Comparison of ENCODE assay signal across 1 cellular context in the genomic region with DNA sequence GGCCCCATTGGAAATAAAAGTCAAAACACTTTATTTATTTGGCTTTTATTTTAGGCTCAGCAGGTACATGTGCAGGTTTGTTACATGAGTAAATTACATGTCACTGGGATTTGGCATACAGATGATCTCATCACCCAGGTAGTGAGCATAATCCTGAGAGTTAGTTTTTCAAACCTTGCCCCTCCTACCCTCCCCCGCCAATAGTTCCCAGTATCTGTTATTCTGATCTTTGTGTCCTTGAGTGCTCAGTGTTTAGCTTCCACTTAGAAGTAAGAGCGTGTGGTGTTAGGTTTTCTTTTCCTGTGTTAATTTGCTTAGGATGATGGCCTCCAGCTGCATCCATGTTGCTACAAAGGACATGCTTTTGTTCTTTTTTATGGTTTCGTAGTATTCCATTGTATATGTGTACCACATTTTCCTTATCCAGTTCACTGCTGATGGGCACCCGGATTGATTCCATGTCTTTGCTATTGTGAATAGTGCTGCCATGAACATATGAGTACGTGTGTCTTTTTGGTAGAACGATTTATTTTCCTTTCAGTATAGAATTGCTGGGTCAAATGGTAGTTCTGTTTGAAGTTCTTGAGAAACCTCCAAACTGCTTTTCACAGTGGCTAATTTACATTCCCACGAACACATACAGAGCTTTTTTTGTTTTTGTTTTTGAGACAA.
TF ChIP-seq lines count a peak whose summit lies in the region.

No MANE protein-coding gene starts in this region.

TF ChIP-seq in SK-N-SH, 30 proteins besides CTCF, POLR2A, EP300 and RAD21:
- TF ChIP-seq, protein P1, sequence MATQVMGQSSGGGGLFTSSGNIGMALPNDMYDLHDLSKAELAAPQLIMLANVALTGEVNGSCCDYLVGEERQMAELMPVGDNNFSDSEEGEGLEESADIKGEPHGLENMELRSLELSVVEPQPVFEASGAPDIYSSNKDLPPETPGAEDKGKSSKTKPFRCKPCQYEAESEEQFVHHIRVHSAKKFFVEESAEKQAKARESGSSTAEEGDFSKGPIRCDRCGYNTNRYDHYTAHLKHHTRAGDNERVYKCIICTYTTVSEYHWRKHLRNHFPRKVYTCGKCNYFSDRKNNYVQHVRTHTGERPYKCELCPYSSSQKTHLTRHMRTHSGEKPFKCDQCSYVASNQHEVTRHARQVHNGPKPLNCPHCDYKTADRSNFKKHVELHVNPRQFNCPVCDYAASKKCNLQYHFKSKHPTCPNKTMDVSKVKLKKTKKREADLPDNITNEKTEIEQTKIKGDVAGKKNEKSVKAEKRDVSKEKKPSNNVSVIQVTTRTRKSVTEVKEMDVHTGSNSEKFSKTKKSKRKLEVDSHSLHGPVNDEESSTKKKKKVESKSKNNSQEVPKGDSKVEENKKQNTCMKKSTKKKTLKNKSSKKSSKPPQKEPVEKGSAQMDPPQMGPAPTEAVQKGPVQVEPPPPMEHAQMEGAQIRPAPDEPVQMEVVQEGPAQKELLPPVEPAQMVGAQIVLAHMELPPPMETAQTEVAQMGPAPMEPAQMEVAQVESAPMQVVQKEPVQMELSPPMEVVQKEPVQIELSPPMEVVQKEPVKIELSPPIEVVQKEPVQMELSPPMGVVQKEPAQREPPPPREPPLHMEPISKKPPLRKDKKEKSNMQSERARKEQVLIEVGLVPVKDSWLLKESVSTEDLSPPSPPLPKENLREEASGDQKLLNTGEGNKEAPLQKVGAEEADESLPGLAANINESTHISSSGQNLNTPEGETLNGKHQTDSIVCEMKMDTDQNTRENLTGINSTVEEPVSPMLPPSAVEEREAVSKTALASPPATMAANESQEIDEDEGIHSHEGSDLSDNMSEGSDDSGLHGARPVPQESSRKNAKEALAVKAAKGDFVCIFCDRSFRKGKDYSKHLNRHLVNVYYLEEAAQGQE (IDR thresholded peaks at IDR 0.05; ENCODE audit: low read depth, low read length) = no peak
- TF ChIP-seq, protein P2, sequence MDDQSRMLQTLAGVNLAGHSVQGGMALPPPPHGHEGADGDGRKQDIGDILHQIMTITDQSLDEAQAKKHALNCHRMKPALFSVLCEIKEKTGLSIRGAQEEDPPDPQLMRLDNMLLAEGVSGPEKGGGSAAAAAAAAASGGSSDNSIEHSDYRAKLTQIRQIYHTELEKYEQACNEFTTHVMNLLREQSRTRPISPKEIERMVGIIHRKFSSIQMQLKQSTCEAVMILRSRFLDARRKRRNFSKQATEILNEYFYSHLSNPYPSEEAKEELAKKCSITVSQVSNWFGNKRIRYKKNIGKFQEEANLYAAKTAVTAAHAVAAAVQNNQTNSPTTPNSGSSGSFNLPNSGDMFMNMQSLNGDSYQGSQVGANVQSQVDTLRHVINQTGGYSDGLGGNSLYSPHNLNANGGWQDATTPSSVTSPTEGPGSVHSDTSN (IDR thresholded peaks at IDR 0.05) = no peak
